ENCODE assay signal across 8 cellular contexts in the genomic region with DNA sequence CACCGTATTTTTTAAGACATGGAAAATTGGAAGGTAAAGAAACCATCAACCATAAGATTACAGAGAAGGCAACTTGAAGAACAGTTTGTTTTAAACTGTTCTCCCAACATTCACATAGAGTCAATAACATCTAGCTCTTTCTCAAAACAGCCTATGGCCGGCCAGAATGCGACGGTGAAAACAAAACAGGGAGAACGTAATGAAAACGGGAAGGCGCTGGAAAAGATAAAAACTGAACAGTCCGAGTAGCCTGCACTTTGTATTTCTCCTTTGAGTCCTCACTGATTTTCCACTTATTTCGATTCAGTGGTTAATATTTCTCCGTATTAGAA. TPM values are rescaled to one million over a fixed set of nuclear protein-coding genes. Genes with fewer than 3 reads are reported as not detected.
DNase-seq lines count a peak whose midpoint lies in the region; ATAC-seq and TF ChIP-seq lines count a peak whose summit lies in the region.

No MANE protein-coding gene starts in this region.

- no peak for DNase-seq in activated naive CD4-positive, alpha-beta T cell treated with anti-CD3 and anti-CD28 coated beads, Interleukin-2, amount 10 ng/mL, durations not matched to agents 7 days and 5 days
- no peak for DNase-seq in activated naive CD4-positive, alpha-beta T cell (lab: John Stamatoyannopoulos, UW)
- DNase-seq in astrocyte of the cerebellum (ENCODE audit: low read depth) (no peak), lower leg skin (ENCODE audit: low spot score in 2 of 2) (no peak), upper lobe of right lung (no peak), T1000 (lab: John Stamatoyannopoulos, UW) (no peak), NCI-H187 (lab: John Stamatoyannopoulos, UW) (no peak)

- peaks cover 4% of the 10 kb centered on the region for H3K27me3 Mint-ChIP-seq in activated naive CD4-positive, alpha-beta T cell treated with anti-CD3 and anti-CD28 coated beads, Interleukin-2, amount 10 ng/mL, durations not matched to agents 7 days and 5 days

- H3K27me3 ChIP-seq in upper lobe of right lung, result no peaks in the 10 kb centered on the region

- no peaks in the 10 kb centered on the region for H3K36me3 ChIP-seq in upper lobe of right lung

- H3K4me3 Mint-ChIP-seq in activated naive CD4-positive, alpha-beta T cell treated with anti-CD3 and anti-CD28 coated beads, Interleukin-2, amount 10 ng/mL, durations not matched to agents 7 days and 5 days, result peak overlapping the region; percentile 98

- no peaks in the 10 kb centered on the region for H3K9me3 Mint-ChIP-seq in activated naive CD4-positive, alpha-beta T cell treated with anti-CD3 and anti-CD28 coated beads, Interleukin-2, amount 10 ng/mL, durations not matched to agents 7 days and 5 days

- H3K36me3 Mint-ChIP-seq in activated naive CD4-positive, alpha-beta T cell treated with anti-CD3 and anti-CD28 coated beads, Interleukin-2, amount 10 ng/mL, durations not matched to agents 7 days and 5 days, result peaks cover 2% of the 10 kb centered on the region

- 0 to 1% methylated on average over 10 of the region's 10 CpGs for WGBS in lower leg skin, 2 donors

- H3K4me3 ChIP-seq in astrocyte of the cerebellum (ENCODE audit: low read depth, low read length) (peak overlapping the region; percentile 94), lower leg skin (ENCODE audit: low read depth, poor library complexity, severe bottlenecking) (peak overlapping the region; percentile 49), upper lobe of right lung (peak overlapping the region; percentile 83)

- TF ChIP-seq POLR2A in lower leg skin (IDR thresholded peaks at IDR 0.05), result no peak

- CTCF ChIA-PET in activated naive CD4-positive, alpha-beta T cell treated with anti-CD3 and anti-CD28 coated beads, Interleukin-2, amount 10 ng/mL, durations not matched to agents 7 days and 5 days (lab: Charles Lee), result interaction anchor here (1.1 kb wide), 1 partner anchor 113 kb away, joined by 3 read pairs; no protein-coding TSS in a partner anchor

- H3K4me1 Mint-ChIP-seq in activated naive CD4-positive, alpha-beta T cell treated with anti-CD3 and anti-CD28 coated beads, Interleukin-2, amount 10 ng/mL, durations not matched to agents 7 days and 5 days, result peaks cover 25% of the 10 kb centered on the region

- intact Hi-C loops in lower leg skin (cut with DNase I; ENCODE audit: low total_unique reads) (no loop called here), upper lobe of right lung (cut with DNase I) (no loop called here)

- peak overlapping the region; percentile 85 for H3K27ac ChIP-seq in upper lobe of right lung

- peak overlapping the region; percentile 89 for H3K27ac Mint-ChIP-seq in activated naive CD4-positive, alpha-beta T cell treated with anti-CD3 and anti-CD28 coated beads, Interleukin-2, amount 10 ng/mL, durations not matched to agents 7 days and 5 days

- in situ Hi-C loops in astrocyte of the cerebellum (cut with HindIII; ENCODE audit: low sequenced_read_pairs), result no loop called here

- peaks cover 17% of the 10 kb centered on the region for H3K4me1 ChIP-seq in upper lobe of right lung

- no peak for TF ChIP-seq CTCF in astrocyte of the cerebellum (IDR thresholded peaks at IDR 0.05; ENCODE audit: low read depth, low read length, missing control alignments)
- no peak for TF ChIP-seq CTCF in lower leg skin (IDR thresholded peaks at IDR 0.05)
- TF ChIP-seq CTCF in upper lobe of right lung (IDR thresholded peaks at IDR 0.05), result no peak

- no peaks in the 10 kb centered on the region for H3K9me3 ChIP-seq in upper lobe of right lung

- no peak for ATAC-seq in upper lobe of right lung
- no peak for ATAC-seq in HG02938 (IDR thresholded peaks at IDR 0.05; ENCODE audit: unreplicated experiment)

RNA-seq across cellular contexts. Expression of a gene that starts 0.6 kb away (rescaled TPM):
- total RNA-seq in lower leg skin, result 10 to 100 TPM; 36.8 to 54.6 (median 46.8) TPM
- total RNA-seq in upper lobe of right lung, result 52.2 TPM
